ENCODE assay signal across 15 cellular contexts in genomic region chr4:165129924-165130323, GRCh38.
"Had no signal": no experiment of that assay in that cellular context is flagged by ENCODE, and none has a peak within 500 bp of the region (broad histone marks: within the 10 kb centered on the region; RNA-seq: fewer than 3 reads in every experiment).

No MANE protein-coding gene starts in this region.

- H3K27ac ChIP-seq: foreskin keratinocyte, hepatocyte, left ventricle myocardium inferior, lower lobe of right lung, pancreas had no signal

- H3K27me3 ChIP-seq: pancreas had no signal

- DNase-seq: dermis blood vessel endothelial cell; foreskin keratinocyte; head of caudate nucleus; kidney; left cardiac atrium; left ventricle myocardium inferior; lower lobe of right lung; natural killer cell; pancreas; right cardiac atrium; small intestine; stimulated activated CD4-positive, alpha-beta T cell treated with anti-CD3 and anti-CD28 coated beads, Interleukin-12 subunit alpha, Interleukin-12 subunit beta, amount 100 ng/mL, for 4 hours; stimulated activated naive CD4-positive, alpha-beta T cell treated with Interleukin-2 at 50 U/mL for 16 hours; trophoblast cell had no signal

- H3K79me2 ChIP-seq: hepatocyte had no signal

- H3K4me1 ChIP-seq: foreskin keratinocyte, left ventricle myocardium inferior, lower lobe of right lung, pancreas had no signal

- H3K36me3 ChIP-seq: left ventricle myocardium inferior, lower lobe of right lung, pancreas had no signal

- H3K4me2 ChIP-seq: hepatocyte had no signal

- H3K4me3 ChIP-seq: hepatocyte, left ventricle myocardium inferior, lower lobe of right lung, pancreas had no signal

- H3K9me3 ChIP-seq: left ventricle myocardium inferior, lower lobe of right lung, pancreas had no signal

- H2AFZ ChIP-seq: hepatocyte had no signal
